ENCODE assay signal across 17 cellular contexts in genomic region chr9:12934515-12935301, GRCh38.
DNase-seq lines count a peak whose midpoint lies in the region; ATAC-seq, FAIRE-seq and TF ChIP-seq lines count a peak whose summit lies in the region.
"Had no signal": no experiment of that assay in that cellular context is flagged by ENCODE, and none has a peak within 500 bp of the region (broad histone marks: within the 10 kb centered on the region; RNA-seq: fewer than 3 reads in every experiment).

No MANE protein-coding gene starts in this region.

- H3K27me3 ChIP-seq in H1 (replicated peaks in 1 of 4; ENCODE audit: control insufficient read depth in 3 of 4, extremely low read depth in 1 of 4, insufficient read depth in 3 of 4, low read length in 3 of 4) (no peaks in the 10 kb centered on the region), neural progenitor cell (no peaks in the 10 kb centered on the region)
- H3K27me3 ChIP-seq in CD4-positive, alpha-beta T cell (ENCODE audit: control insufficient read depth, insufficient read depth, low read length): no peaks in the 10 kb centered on the region
- no peaks in the 10 kb centered on the region for H3K27me3 ChIP-seq in naive thymus-derived CD4-positive, alpha-beta T cell (ENCODE audit: control insufficient read depth in 2 of 2, insufficient read depth in 2 of 2, low read length in 2 of 2)

- no peak for FAIRE-seq in H1 (lab: Jason Lieb, UNC)
- FAIRE-seq: colon, HepG2 had no signal

- H3K56ac ChIP-seq in H1 (replicated peaks; ENCODE audit: insufficient read length, low read depth, low read length): no peak overlapping the region

- H3K79me1 ChIP-seq in H1 (ENCODE audit: low read depth, low read length): no peaks in the 10 kb centered on the region

- H3K4me1 ChIP-seq in H1 (replicated peaks in 1 of 4; ENCODE audit: control insufficient read depth in 3 of 4, insufficient read depth in 4 of 4, low read length in 3 of 4) (peaks cover 0 to 2% (median 0%) of the 10 kb centered on the region in 4 experiments; a peak in 1 of 7 replicates), neural progenitor cell (peaks cover 12% of the 10 kb centered on the region)
- no peaks in the 10 kb centered on the region for H3K4me1 ChIP-seq in naive thymus-derived CD4-positive, alpha-beta T cell (ENCODE audit: control insufficient read depth in 2 of 2, insufficient read depth in 2 of 2, low read length in 2 of 2)
- H3K4me1 ChIP-seq: Caco-2, psoas muscle had no signal

- no peak for TF ChIP-seq EP300 in H1 (IDR thresholded peaks at IDR 0.05; ENCODE audit: borderline replicate concordance in 1 of 2, low read depth in 2 of 2, low read length in 2 of 2)

- intact Hi-C loops in CD4-positive, alpha-beta T cell (cut with DNase I, micrococcal nuclease): no loop called here
- intact Hi-C loops in naive thymus-derived CD4-positive, alpha-beta T cell (cut with micrococcal nuclease): no loop called here

- no peaks in the 10 kb centered on the region for H3K23me2 ChIP-seq in H1 (ENCODE audit: low read depth, low read length)

- H3K4ac ChIP-seq in H1 (replicated peaks; ENCODE audit: insufficient read length, low read depth, low read length): no peak overlapping the region

- H4K5ac ChIP-seq in H1 (ENCODE audit: insufficient read length, low read depth, low read length): no peak overlapping the region

- no peak overlapping the region for H3K18ac ChIP-seq in H1 (ENCODE audit: extremely low read depth, low read length)

- no peak overlapping the region for H3K23ac ChIP-seq in H1 (ENCODE audit: insufficient read length)

- DNase-seq in Ammon's horn (ENCODE audit: low spot score) (peak; percentile 48), NCI-H69 (lab: John Stamatoyannopoulos, UW) (peak; percentile 48), H1 (ENCODE audit: low read depth in 1 of 2, low spot score in 2 of 2) (no peak), neural progenitor cell (ENCODE audit: low spot score) (no peak), amniotic stem cell (lab: John Stamatoyannopoulos, UW) (no peak)
- no peak for DNase-seq in CD4-positive, alpha-beta T cell
- DNase-seq in naive thymus-derived CD4-positive, alpha-beta T cell: no peak
- DNase-seq: activated CD4-positive, alpha-beta T cell treated with anti-CD3 and anti-CD28 coated beads, Interleukin-2, amount 50 U/mL, for 4 hours; Caco-2; erythroblast; MV-4-11; naive thymus-derived CD8-positive, alpha-beta T cell; psoas muscle had no signal

- no peak overlapping the region for H2AFZ ChIP-seq in H1 (ENCODE audit: low read length)
- peak overlapping the region; percentile 64 for H2AFZ ChIP-seq in neural progenitor cell (replicated peaks)

- H3K79me2 ChIP-seq in H1 (ENCODE audit: control insufficient read depth in 1 of 2, insufficient read depth in 2 of 2, low read length in 2 of 2) (no peaks in the 10 kb centered on the region), neural progenitor cell (ENCODE audit: low read depth) (no peaks in the 10 kb centered on the region)

- POLR2A ChIA-PET in H1 (lab: Charles Lee; ENCODE audit: partially characterized antibody): no interaction called here
- POLR2A ChIA-PET in CD4-positive, alpha-beta T cell (lab: Charles Lee): no interaction called here
- POLR2A ChIA-PET in naive thymus-derived CD4-positive, alpha-beta T cell (lab: Charles Lee): no interaction called here

- no peak overlapping the region for H2BK15ac ChIP-seq in H1 (ENCODE audit: low read length)

- H3K9ac ChIP-seq in H1 (replicated peaks in 1 of 4; ENCODE audit: extremely low read depth in 1 of 4, low read depth in 3 of 4, low read length in 3 of 4) (no peak overlapping the region), neural progenitor cell (no peak overlapping the region)

- no peak overlapping the region for H3K4me3 Mint-ChIP-seq in neural progenitor cell
- no peak overlapping the region for H3K4me3 Mint-ChIP-seq in CD4-positive, alpha-beta T cell
- H3K4me3 Mint-ChIP-seq in naive thymus-derived CD4-positive, alpha-beta T cell: no peak overlapping the region
- H3K4me3 Mint-ChIP-seq: naive thymus-derived CD8-positive, alpha-beta T cell had no signal

- no peak overlapping the region for H2BK120ac ChIP-seq in H1 (replicated peaks; ENCODE audit: low read depth, low read length)

- no peaks in the 10 kb centered on the region for H3K9me3 Mint-ChIP-seq in neural progenitor cell
- peaks cover 2% of the 10 kb centered on the region for H3K9me3 Mint-ChIP-seq in CD4-positive, alpha-beta T cell
- peaks cover 0 to 14% (median 2%) of the 10 kb centered on the region in 11 donors for H3K9me3 Mint-ChIP-seq in naive thymus-derived CD4-positive, alpha-beta T cell

- peak overlapping the region; percentile 6; the same call in 1 of the 2 replicates for H2BK20ac ChIP-seq in H1 (ENCODE audit: low read length)

- TF ChIP-seq POLR2A in H1 (IDR thresholded peaks at IDR 0.05; ENCODE audit: control extremely low read depth in 1 of 2, low read depth in 2 of 2, low read length in 2 of 2): no peak

- TF ChIP-seq RAD21 in H1 (IDR thresholded peaks at IDR 0.05 in 1 of 2, conservative IDR thresholded peaks at IDR 0.05 in 1 of 2; ENCODE audit: low read depth in 2 of 2, low read length in 2 of 2): no peak

- H3K36me3 ChIP-seq in H1 (ENCODE audit: control insufficient read depth in 2 of 4, insufficient read depth in 4 of 4, low read length in 3 of 4): no peaks in the 10 kb centered on the region
- H3K36me3 ChIP-seq in neural progenitor cell: no peaks in the 10 kb centered on the region
- H3K36me3 ChIP-seq in naive thymus-derived CD4-positive, alpha-beta T cell (ENCODE audit: control insufficient read depth in 2 of 3, insufficient read depth in 3 of 3, low read length in 3 of 3): no peaks in the 10 kb centered on the region

- no peak overlapping the region for H4K91ac ChIP-seq in H1 (replicated peaks; ENCODE audit: insufficient read length, low read length)

- TF ChIP-seq CTCF in H1 (IDR thresholded peaks at IDR 0.05; ENCODE audit: control extremely low read depth in 1 of 3, insufficient read depth in 1 of 3, low read depth in 1 of 3, low read length in 3 of 3) (no peak), neural progenitor cell (IDR thresholded peaks at IDR 0.05) (no peak)
- TF ChIP-seq CTCF in CD4-positive, alpha-beta T cell (IDR thresholded peaks at IDR 0.05): no peak

- 99% methylated on average over 6 of the region's 6 CpGs; no CpG with 5 or more reads in 1 of the 2 experiments for WGBS in H1 (ENCODE audit: extremely low coverage in 1 of 2, insufficient coverage in 1 of 2, insufficient read length in 1 of 2, insufficient replicate concordance in 2 of 2, low coverage in 1 of 2, low lambda C conversion rate in 2 of 2, missing lambda C conversion rate in 1 of 2), 2 experiments

- no peak overlapping the region for H3K27ac Mint-ChIP-seq in neural progenitor cell
- no peak overlapping the region for H3K27ac Mint-ChIP-seq in CD4-positive, alpha-beta T cell
- H3K27ac Mint-ChIP-seq in naive thymus-derived CD4-positive, alpha-beta T cell: no peak overlapping the region
- H3K27ac Mint-ChIP-seq: naive thymus-derived CD8-positive, alpha-beta T cell had no signal

- no peak overlapping the region for H4K8ac ChIP-seq in H1 (ENCODE audit: extremely low read depth, insufficient read depth, low read length)

- no peak overlapping the region for H2BK5ac ChIP-seq in H1 (ENCODE audit: low read depth, low read length)

- peaks cover 15% of the 10 kb centered on the region for H3K4me1 Mint-ChIP-seq in neural progenitor cell
- H3K4me1 Mint-ChIP-seq in CD4-positive, alpha-beta T cell (ENCODE audit: low read depth): no peaks in the 10 kb centered on the region
- no peaks in the 10 kb centered on the region for H3K4me1 Mint-ChIP-seq in naive thymus-derived CD4-positive, alpha-beta T cell
- H3K4me1 Mint-ChIP-seq: naive thymus-derived CD8-positive, alpha-beta T cell had no signal

- H3K27me3 Mint-ChIP-seq in neural progenitor cell (ENCODE audit: insufficient read depth, low read depth): no peaks in the 10 kb centered on the region
- H3K27me3 Mint-ChIP-seq in CD4-positive, alpha-beta T cell: no peaks in the 10 kb centered on the region
- H3K27me3 Mint-ChIP-seq in naive thymus-derived CD4-positive, alpha-beta T cell: no peaks in the 10 kb centered on the region
- H3K27me3 Mint-ChIP-seq: naive thymus-derived CD8-positive, alpha-beta T cell had no signal

- no peaks in the 10 kb centered on the region for H3K36me3 Mint-ChIP-seq in neural progenitor cell
- H3K36me3 Mint-ChIP-seq in CD4-positive, alpha-beta T cell (ENCODE audit: low read depth): no peaks in the 10 kb centered on the region
- no peaks in the 10 kb centered on the region for H3K36me3 Mint-ChIP-seq in naive thymus-derived CD4-positive, alpha-beta T cell
- H3K36me3 Mint-ChIP-seq: naive thymus-derived CD8-positive, alpha-beta T cell had no signal

- H3K14ac ChIP-seq in H1 (ENCODE audit: insufficient read length): no peak overlapping the region

- no peak overlapping the region for H2BK12ac ChIP-seq in H1 (ENCODE audit: low read depth, low read length)

- CTCF ChIA-PET in H1 (lab: Charles Lee; ENCODE audit: partially characterized antibody): interaction anchor here (1.1 kb wide), 1 partner anchor 116 kb away, joined by 3 read pairs; no protein-coding TSS in a partner anchor
- CTCF ChIA-PET in CD4-positive, alpha-beta T cell (lab: Charles Lee): no interaction called here
- CTCF ChIA-PET in naive thymus-derived CD4-positive, alpha-beta T cell (lab: Charles Lee): no interaction called here

- no peak overlapping the region for H3K4me2 ChIP-seq in H1 (ENCODE audit: insufficient read depth in 1 of 2, low read depth in 2 of 2, low read length in 2 of 2)
- no peak overlapping the region for H3K4me2 ChIP-seq in neural progenitor cell

- no peak overlapping the region for H2AK5ac ChIP-seq in H1 (ENCODE audit: low read depth, low read length)

- H3K4me3 ChIP-seq in H1 (ENCODE audit: extremely low read depth in 1 of 4, insufficient read depth in 2 of 4, low read depth in 3 of 4, low read length in 4 of 4): no peak overlapping the region
- H3K4me3 ChIP-seq in neural progenitor cell: no peak overlapping the region
- no peak overlapping the region for H3K4me3 ChIP-seq in naive thymus-derived CD4-positive, alpha-beta T cell (ENCODE audit: low read length)
- H3K4me3 ChIP-seq: psoas muscle had no signal

- ATAC-seq in CD4-positive, alpha-beta T cell (ENCODE audit: poor library complexity): no peak
- no peak for ATAC-seq in naive thymus-derived CD4-positive, alpha-beta T cell
- ATAC-seq in HG03439 (IDR thresholded peaks at IDR 0.05; ENCODE audit: unreplicated experiment): no peak
- ATAC-seq: HepG2; left lobe of liver; naive thymus-derived CD8-positive, alpha-beta T cell had no signal

- H3K9me3 ChIP-seq in H1 (ENCODE audit: insufficient read depth in 2 of 2, low read depth in 1 of 2, low read length in 1 of 2) (no peaks in the 10 kb centered on the region), neural progenitor cell (ENCODE audit: low read depth) (no peaks in the 10 kb centered on the region)
- peaks cover 6% of the 10 kb centered on the region for H3K9me3 ChIP-seq in CD4-positive, alpha-beta T cell (ENCODE audit: control insufficient read depth, low read length)
- no peaks in the 10 kb centered on the region for H3K9me3 ChIP-seq in naive thymus-derived CD4-positive, alpha-beta T cell (ENCODE audit: control insufficient read depth in 2 of 3, low read length in 3 of 3)
- H3K9me3 ChIP-seq: Caco-2, psoas muscle had no signal

- H4K20me1 ChIP-seq in H1 (replicated peaks in 1 of 2; ENCODE audit: control insufficient read depth in 1 of 2, insufficient read depth in 2 of 2, low read length in 2 of 2) (no peaks in the 10 kb centered on the region), neural progenitor cell (ENCODE audit: low read depth) (no peaks in the 10 kb centered on the region)

- no peaks in the 10 kb centered on the region for H3F3A ChIP-seq in neural progenitor cell (ENCODE audit: low read depth)

- H3K27ac ChIP-seq in H1 (ENCODE audit: low read depth, low read length) (no peak overlapping the region), neural progenitor cell (no peak overlapping the region)
- H3K27ac ChIP-seq in CD4-positive, alpha-beta T cell (ENCODE audit: low read depth, low read length): no peak overlapping the region
- no peak overlapping the region for H3K27ac ChIP-seq in naive thymus-derived CD4-positive, alpha-beta T cell (ENCODE audit: low read depth, low read length)
- H3K27ac ChIP-seq: psoas muscle had no signal

Comparison
In these comparisons a context has a peak if more than half of its experiments do, and no peak if none do; other contexts are left out.
1. DNase-seq: peak in Ammon's horn (single experiment) and NCI-H69 (single experiment); none in H1 (0 of 2), neural progenitor cell (single experiment), CD4-positive, alpha-beta T cell (0 of 10), amniotic stem cell (single experiment) and naive thymus-derived CD4-positive, alpha-beta T cell (0 of 9).